In the genomic region with DNA sequence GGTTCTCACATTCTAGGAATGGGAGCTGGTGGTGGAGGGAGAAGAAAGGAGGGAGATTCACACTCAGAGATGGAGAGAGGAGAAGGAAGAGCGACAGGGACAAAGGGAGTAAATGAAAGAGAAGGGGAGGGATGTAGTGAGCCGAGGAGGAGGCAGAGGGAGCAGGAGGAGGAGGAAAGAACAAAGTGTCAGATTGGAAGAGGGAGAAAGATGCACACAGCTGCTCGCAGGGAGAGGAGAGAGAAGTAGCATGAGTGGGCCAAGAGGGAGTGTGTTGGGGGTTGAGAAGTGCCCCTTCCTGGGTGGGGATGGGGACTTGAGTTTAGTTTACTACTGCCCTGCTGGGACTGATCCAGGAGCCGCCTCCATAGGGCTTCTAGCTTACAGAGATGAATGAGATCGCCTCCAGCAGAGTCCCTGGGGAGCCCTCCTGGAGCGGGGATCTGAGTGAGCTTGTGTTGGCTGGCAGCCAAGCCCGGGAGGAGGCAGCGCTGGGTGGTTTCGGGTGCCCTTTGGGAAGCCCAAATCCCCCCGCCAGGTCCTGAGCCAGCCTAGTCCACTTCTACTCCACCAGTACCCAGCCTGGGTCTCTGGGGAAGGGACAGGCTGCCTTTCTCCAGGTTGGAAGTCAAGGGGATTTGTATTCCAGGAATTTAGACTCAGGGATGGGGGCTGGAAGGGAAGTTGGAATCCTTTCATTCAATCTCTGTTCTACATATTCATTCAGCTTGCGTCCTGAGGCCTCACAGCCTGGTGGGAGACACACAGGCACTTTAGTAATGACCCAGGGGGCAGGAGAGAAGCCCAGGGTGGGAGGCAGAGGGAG, we compare ENCODE assay signal across 1 cellular context.
A peak's percentile ranks its signal among the peaks of the same experiment; 100 is the strongest.
TF ChIP-seq lines count a peak whose summit lies in the region.

No MANE protein-coding gene starts in this region.

TF ChIP-seq in A549, 52 proteins besides CTCF, POLR2A, EP300 and RAD21:
- TF ChIP-seq JUN (IDR thresholded peaks at IDR 0.05) = 0 out of 5 replicates have a peak, but pooled peaks of 1 of the 2 experiments have one; percentile 33
- TF ChIP-seq, protein P1, sequence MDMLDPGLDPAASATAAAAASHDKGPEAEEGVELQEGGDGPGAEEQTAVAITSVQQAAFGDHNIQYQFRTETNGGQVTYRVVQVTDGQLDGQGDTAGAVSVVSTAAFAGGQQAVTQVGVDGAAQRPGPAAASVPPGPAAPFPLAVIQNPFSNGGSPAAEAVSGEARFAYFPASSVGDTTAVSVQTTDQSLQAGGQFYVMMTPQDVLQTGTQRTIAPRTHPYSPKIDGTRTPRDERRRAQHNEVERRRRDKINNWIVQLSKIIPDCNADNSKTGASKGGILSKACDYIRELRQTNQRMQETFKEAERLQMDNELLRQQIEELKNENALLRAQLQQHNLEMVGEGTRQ (IDR thresholded peaks at IDR 0.05) = no peak
- TF ChIP-seq ZC3H11A (IDR thresholded peaks at IDR 0.05) = no peak
- no peak for TF ChIP-seq NFE2L2 (conservative IDR thresholded peaks at IDR 0.05; ENCODE audit: low read length)
- TF ChIP-seq BHLHE40 (IDR thresholded peaks at IDR 0.05; ENCODE audit: low read depth, low read length) = no peak
